ENCODE assay signal across 8 cellular contexts in genomic region chr17:62653831-62654829, GRCh38. TPM values are rescaled to one million over a fixed set of nuclear protein-coding genes. Genes with fewer than 3 reads are reported as not detected.
A peak's percentile ranks its signal among the peaks of the same experiment; 100 is the strongest.
DNase-seq lines count a peak whose midpoint lies in the region; ATAC-seq and TF ChIP-seq lines count a peak whose summit lies in the region.

No MANE protein-coding gene starts in this region.

- H3K36me3 ChIP-seq in OCI-LY3 (replicated peaks; ENCODE audit: low read depth, low read length) = no peaks in the 10 kb centered on the region

- peak overlapping the region; percentile 74 for H3K4me3 Mint-ChIP-seq in progenitor cell of endocrine pancreas (ENCODE audit: low read depth)

- no peak overlapping the region for H2AFZ ChIP-seq in OCI-LY3 (ENCODE audit: low read depth, low read length)

- no peaks in the 10 kb centered on the region for H3K9me3 Mint-ChIP-seq in progenitor cell of endocrine pancreas (ENCODE audit: low read depth)

- H4K20me1 ChIP-seq in OCI-LY3 (ENCODE audit: insufficient read depth, low read length) = 0 out of 2 replicates have a peak, but pooled peaks cover 4% of the 10 kb centered on the region

- peaks cover 11% of the 10 kb centered on the region for H3K27me3 Mint-ChIP-seq in progenitor cell of endocrine pancreas

- DNase-seq in GM03348 (ENCODE audit: low spot score) (peak; percentile 86), fibroblast of mammary gland (ENCODE audit: low read depth) (peak; percentile 89), progenitor cell of endocrine pancreas (ENCODE audit: low spot score, unreplicated experiment) (no peak), NCI-H2171 treated with DMSO at 0.1 percent for 48 hours (lab: John Stamatoyannopoulos, UW) (no peak), NCI-H1436 treated with DMSO at 0.1 percent for 48 hours (lab: John Stamatoyannopoulos, UW) (no peak)

- no peaks in the 10 kb centered on the region for H3K36me3 Mint-ChIP-seq in progenitor cell of endocrine pancreas (ENCODE audit: insufficient read depth)

- H3K4me2 ChIP-seq in OCI-LY3 (ENCODE audit: low read length) = peak overlapping the region; percentile 99

- H3K4me1 ChIP-seq in OCI-LY3 (ENCODE audit: low read length) = peaks cover 30% of the 10 kb centered on the region

- H3K4me3 ChIP-seq in OCI-LY3 (ENCODE audit: low read length) = peak overlapping the region; percentile 41
- peak overlapping the region; percentile 13 for H3K4me3 ChIP-seq in fibroblast of mammary gland (ENCODE audit: control insufficient read depth, low read depth, low read length)

- H3K27ac ChIP-seq in OCI-LY3 (ENCODE audit: low read length) = peak overlapping the region; percentile 94

- ATAC-seq in GM21786 (IDR thresholded peaks at IDR 0.05; ENCODE audit: unreplicated experiment) = no peak
- no peak for ATAC-seq in HG02623 (IDR thresholded peaks at IDR 0.05; ENCODE audit: unreplicated experiment)

- no peaks in the 10 kb centered on the region for H3K27me3 ChIP-seq in OCI-LY3 (ENCODE audit: low read depth, low read length)

- no peak overlapping the region for H3K27ac Mint-ChIP-seq in progenitor cell of endocrine pancreas

- H3K79me2 ChIP-seq in OCI-LY3 (ENCODE audit: low read length) = no peaks in the 10 kb centered on the region

- peaks cover 7% of the 10 kb centered on the region for H3K4me1 Mint-ChIP-seq in progenitor cell of endocrine pancreas (ENCODE audit: low read depth)

- no peaks in the 10 kb centered on the region for H3K9me3 ChIP-seq in OCI-LY3 (ENCODE audit: insufficient read depth, low read length)

- TF ChIP-seq CTCF in OCI-LY3 (IDR thresholded peaks at IDR 0.05; ENCODE audit: low read depth, low read length) = no peak
- TF ChIP-seq CTCF in fibroblast of mammary gland (conservative IDR thresholded peaks at IDR 0.05; ENCODE audit: control insufficient read depth, insufficient read depth, low read depth, low read length) = no peak
- TF ChIP-seq CTCF in progenitor cell of endocrine pancreas (IDR thresholded peaks at IDR 0.05; ENCODE audit: unreplicated experiment) = no peak

- H3K9ac ChIP-seq in OCI-LY3 (ENCODE audit: low read length) = peak overlapping the region; percentile 25; the same call in 1 of the 2 replicates

RNA-seq across cellular contexts. Expression of gene MRC2, which starts 26.7 kb away (rescaled TPM):
- 4.9 and 6.3 TPM in 2 replicates for total RNA-seq in progenitor cell of endocrine pancreas

Comparison
In these comparisons a context has a peak if more than half of its experiments do, and no peak if none do; other contexts are left out.
1. DNase-seq: peak in GM03348 (single experiment) and fibroblast of mammary gland (single experiment); none in progenitor cell of endocrine pancreas (single experiment), NCI-H2171 treated with DMSO at 0.1 percent for 48 hours (single experiment) and NCI-H1436 treated with DMSO at 0.1 percent for 48 hours (single experiment).